Comparison of ENCODE assay signal across 27 cellular contexts in genomic region chr4:5028480-5028879, GRCh38.
"Had no signal": no experiment of that assay in that cellular context is flagged by ENCODE, and none has a peak within 500 bp of the region (broad histone marks: within the 10 kb centered on the region; RNA-seq: fewer than 3 reads in every experiment).

No MANE protein-coding gene starts in this region.

- H3K27ac ChIP-seq: stomach, suprapubic skin, testis, thoracic aorta, thyroid gland, tibial artery, tibial nerve, transverse colon, upper lobe of left lung, upper lobe of right lung, uterus, vagina had no signal

- FAIRE-seq: urothelium cell line had no signal

- DNase-seq: stimulated activated CD4-positive, alpha-beta T cell treated with anti-CD3 and anti-CD28 coated beads, Interleukin-2, amount 100 ng/mL, for 48 hours; stimulated activated CD4-positive, alpha-beta T cell treated with anti-CD3 and anti-CD28 coated beads, Interleukin-4, amount 100 ng/mL, for 1 hour; stimulated activated CD4-positive, alpha-beta T cell treated with anti-CD3 and anti-CD28 coated beads, Interleukin-4, amount 100 ng/mL, for 24 hours; stimulated activated CD4-positive, alpha-beta T cell treated with anti-CD3 and anti-CD28 coated beads, Interleukin-4, amount 100 ng/mL, for 4 hours; stimulated activated CD8-positive, alpha-beta memory T cell treated with anti-CD3 and anti-CD28 coated beads, Interleukin-4, amount 100 ng/mL, for 48 hours; stimulated activated naive B cell treated with anti-CD40 and anti-IgM and Interleukin-4, amounts not matched to agents 10 μg/mL and 1 μg/mL and 100 μg/mL, for 72 hours; stimulated activated naive CD4-positive, alpha-beta T cell; stimulated activated naive CD4-positive, alpha-beta T cell treated with Interleukin-2 at 50 U/mL for 16 hours; stimulated activated naive CD8-positive, alpha-beta T cell treated with anti-CD3 and anti-CD28 coated beads, Interleukin-15, amount 100 ng/mL, for 72 hours; stimulated activated naive CD8-positive, alpha-beta T cell treated with anti-CD3 and anti-CD28 coated beads, Interleukin-15, Interleukin-2, amounts not matched to agents 100 U/mL and 50 U/mL, for 24 hours; substantia nigra; testis; thyroid gland; tibial artery; transverse colon; trophoblast cell; upper lobe of left lung; upper lobe of right lung; uterus had no signal

- H3K27me3 ChIP-seq: stomach, suprapubic skin, testis, thyroid gland, tibial artery, tibial nerve, transverse colon, upper lobe of left lung, upper lobe of right lung, uterus, vagina had no signal

- H3K36me3 ChIP-seq: stomach, suprapubic skin, thoracic aorta, thyroid gland, tibial artery, tibial nerve, transverse colon, upper lobe of left lung, upper lobe of right lung, uterus, vagina had no signal

- H3K4me1 ChIP-seq: testis, thyroid gland, uterus, vagina had no signal

- ATAC-seq: stimulated activated effector memory CD8-positive, alpha-beta T cell treated with anti-CD3 and anti-CD28 coated beads, Interleukin-12 subunit alpha, Interleukin-12 subunit beta, amount 100 ng/mL, for 72 hours; stimulated activated memory B cell treated with anti-CD40 and anti-IgM and Interleukin-4, amounts not matched to agents 10 μg/mL and 1 μg/mL and 100 μg/mL, for 72 hours; stimulated activated naive B cell treated with anti-CD40 and anti-IgM and Interleukin-4, amounts not matched to agents 10 μg/mL and 1 μg/mL and 100 μg/mL, for 72 hours; stimulated activated naive CD8-positive, alpha-beta T cell treated with anti-CD3 and anti-CD28 coated beads, Interleukin-15, amount 100 ng/mL, for 72 hours; stimulated activated naive CD8-positive, alpha-beta T cell treated with anti-CD3 and anti-CD28 coated beads, Interleukin-15, Interleukin-2, amounts not matched to agents 100 U/mL and 50 U/mL, for 24 hours; upper lobe of right lung had no signal

- H3K9me3 ChIP-seq: stomach, suprapubic skin, testis, thoracic aorta, thyroid gland, transverse colon, upper lobe of left lung, upper lobe of right lung, uterus, vagina had no signal

- H3K4me3 ChIP-seq: stomach, suprapubic skin, testis, thoracic aorta, thyroid gland, tibial artery, tibial nerve, transverse colon, upper lobe of left lung, upper lobe of right lung, uterus, vagina had no signal
